2 cellular contexts compared by ENCODE assay signal in the genomic region with DNA sequence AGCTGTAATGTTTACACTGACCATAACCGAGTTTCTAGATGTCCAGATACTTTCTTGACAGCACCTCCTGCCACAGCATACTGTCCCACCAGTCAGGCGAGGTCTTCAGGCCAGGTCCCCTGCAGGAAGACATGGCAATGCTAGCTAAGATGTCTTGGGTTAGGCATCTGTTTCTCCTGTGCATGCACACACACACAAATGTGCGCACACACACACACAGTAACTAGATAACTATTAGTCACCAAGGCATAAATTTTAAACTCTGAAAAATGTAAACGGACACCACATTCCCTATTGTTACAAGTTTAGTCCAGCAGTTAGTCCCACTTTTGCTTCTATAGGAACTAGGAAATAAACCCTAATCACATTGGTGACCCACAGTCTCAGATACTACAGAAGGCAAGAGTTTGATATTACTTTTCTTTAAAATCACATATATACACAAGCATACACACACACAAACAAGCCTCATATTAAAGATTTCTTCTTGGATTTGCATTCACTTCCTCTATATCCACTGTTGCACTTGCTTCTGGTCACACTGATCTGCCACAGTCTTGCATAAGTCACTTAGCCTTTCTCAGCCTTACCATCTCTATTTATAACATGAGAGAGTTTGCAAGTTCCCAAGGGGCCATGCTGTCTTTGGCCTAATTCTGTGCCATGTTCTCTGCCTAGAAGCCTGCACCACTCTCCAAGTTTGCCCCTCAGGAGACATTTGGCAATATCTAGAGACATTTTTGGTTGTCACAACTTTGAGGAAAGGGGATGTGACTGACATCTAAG.
A peak's percentile ranks its signal among the peaks of the same experiment; 100 is the strongest.
TF ChIP-seq lines count a peak whose summit lies in the region.

No MANE protein-coding gene starts in this region.

TF ChIP-seq in IMR-90, 13 proteins besides CTCF, POLR2A, EP300 and RAD21:
- TF ChIP-seq FOS (IDR thresholded peaks at IDR 0.05; ENCODE audit: low read depth, low read length) (peak; percentile 54), RCOR1 (IDR thresholded peaks at IDR 0.05; ENCODE audit: insufficient replicate concordance, low read length) (no peak), USF2 (IDR thresholded peaks at IDR 0.05; ENCODE audit: low read depth, low read length) (no peak)

TF ChIP-seq in SK-N-SH, 30 proteins besides CTCF, POLR2A, EP300 and RAD21 (continued from another document):
- peak; percentile 69; the same call in 1 of the 2 replicates for TF ChIP-seq TCF12 (IDR thresholded peaks at IDR 0.05)
- TF ChIP-seq FOXJ3 (CRISPR knock-in tag; IDR thresholded peaks at IDR 0.05) = no peak
- no peak for TF ChIP-seq REST (IDR thresholded peaks at IDR 0.05; ENCODE audit: low read depth, low read length)
- no peak for TF ChIP-seq MEF2A (IDR thresholded peaks at IDR 0.05; ENCODE audit: borderline replicate concordance, low read depth)
- no peak for TF ChIP-seq MAX (IDR thresholded peaks at IDR 0.05; ENCODE audit: low read depth)
- no peak for TF ChIP-seq GATA2 (CRISPR knock-in tag; IDR thresholded peaks at IDR 0.05)
- no peak for TF ChIP-seq TEAD4 (IDR thresholded peaks at IDR 0.05; ENCODE audit: borderline replicate concordance, insufficient read depth)
- peak; percentile 60 for TF ChIP-seq JUND (IDR thresholded peaks at IDR 0.05)
- no peak for TF ChIP-seq RCOR1 (IDR thresholded peaks at IDR 0.05; ENCODE audit: low read length)
- no peak for TF ChIP-seq SIN3A (IDR thresholded peaks at IDR 0.05; ENCODE audit: borderline replicate concordance, low read depth, low read length)
- TF ChIP-seq USF2 (IDR thresholded peaks at IDR 0.05; ENCODE audit: borderline replicate concordance, low read depth, low read length) = no peak
- TF ChIP-seq FOSL2 (IDR thresholded peaks at IDR 0.05; ENCODE audit: borderline replicate concordance, low read depth) = peak; percentile 70; the same call in 1 of the 2 replicates
- no peak for TF ChIP-seq GABPA (IDR thresholded peaks at IDR 0.05; ENCODE audit: low read depth)
- no peak for TF ChIP-seq ELF1 (IDR thresholded peaks at IDR 0.05)
- TF ChIP-seq PBX3 (IDR thresholded peaks at IDR 0.05) = peak; percentile 57
- TF ChIP-seq, protein P1, sequence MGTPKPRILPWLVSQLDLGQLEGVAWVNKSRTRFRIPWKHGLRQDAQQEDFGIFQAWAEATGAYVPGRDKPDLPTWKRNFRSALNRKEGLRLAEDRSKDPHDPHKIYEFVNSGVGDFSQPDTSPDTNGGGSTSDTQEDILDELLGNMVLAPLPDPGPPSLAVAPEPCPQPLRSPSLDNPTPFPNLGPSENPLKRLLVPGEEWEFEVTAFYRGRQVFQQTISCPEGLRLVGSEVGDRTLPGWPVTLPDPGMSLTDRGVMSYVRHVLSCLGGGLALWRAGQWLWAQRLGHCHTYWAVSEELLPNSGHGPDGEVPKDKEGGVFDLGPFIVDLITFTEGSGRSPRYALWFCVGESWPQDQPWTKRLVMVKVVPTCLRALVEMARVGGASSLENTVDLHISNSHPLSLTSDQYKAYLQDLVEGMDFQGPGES (IDR thresholded peaks at IDR 0.05; ENCODE audit: low read depth, low read length) = no peak
- TF ChIP-seq USF1 (IDR thresholded peaks at IDR 0.05; ENCODE audit: borderline replicate concordance, low read depth) = no peak
- no peak for TF ChIP-seq ZBTB33 (IDR thresholded peaks at IDR 0.05; ENCODE audit: borderline replicate concordance, low read depth)
